Comparison of ENCODE assay signal across 13 cellular contexts in the genomic region with DNA sequence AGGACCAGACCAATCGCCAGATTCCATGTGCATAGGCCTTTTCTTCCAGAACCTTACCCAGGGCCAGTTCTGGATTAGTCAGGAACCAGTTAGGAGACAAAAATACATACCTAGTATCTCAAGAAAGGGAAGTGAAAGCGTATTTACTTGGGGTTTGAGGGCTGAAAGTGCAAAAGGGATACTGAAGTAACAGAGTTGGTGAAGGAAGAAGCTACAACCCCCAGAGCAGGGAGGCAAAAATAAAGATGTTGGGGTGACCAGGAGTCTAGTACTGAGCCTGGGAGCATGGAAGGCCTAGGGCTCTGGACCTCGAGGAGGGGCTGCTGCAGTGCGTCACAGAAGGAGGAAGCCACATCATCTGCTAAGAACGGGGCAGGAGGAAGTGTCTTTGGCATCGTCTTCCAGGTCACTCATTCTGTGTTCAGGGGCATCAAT. TPM values are rescaled to one million over a fixed set of nuclear protein-coding genes. Genes with fewer than 3 reads are reported as not detected.
DNase-seq lines count a peak whose midpoint lies in the region; ATAC-seq, FAIRE-seq and TF ChIP-seq lines count a peak whose summit lies in the region.
"Had no signal": no experiment of that assay in that cellular context is flagged by ENCODE, and none has a peak within 500 bp of the region (broad histone marks: within the 10 kb centered on the region; RNA-seq: fewer than 3 reads in every experiment).

No MANE protein-coding gene starts in this region.

- no peaks in the 10 kb centered on the region for H3K79me2 ChIP-seq in K562 (ENCODE audit: control insufficient read depth, insufficient read depth, low read length)

- no peak for FAIRE-seq in K562 (lab: Jason Lieb, UNC)

- TF ChIP-seq CTCF in HL-60 (IDR thresholded peaks at IDR 0.05; ENCODE audit: insufficient read depth, low read length) (no peak), K562 (IDR thresholded peaks at IDR 0.05 in 2 of 3, conservative IDR thresholded peaks at IDR 0.05 in 1 of 3; ENCODE audit: insufficient read depth in 2 of 3, low read depth in 1 of 3, low read length in 3 of 3) (no peak), suprapubic skin (IDR thresholded peaks at IDR 0.05) (no peak)

- in situ Hi-C loops in K562 (cut with MboI) = loop anchor here (5.0 kb wide), 1 partner anchor 58 kb away; no protein-coding TSS in a partner anchor

- H3K4me3 ChIP-seq in HL-60 (replicated peaks; ENCODE audit: insufficient read depth, low read length) (no peak overlapping the region), K562 (no peak overlapping the region), suprapubic skin (no peak overlapping the region)
- H3K4me3 ChIP-seq: ascending aorta, esophagus squamous epithelium had no signal

- TF ChIP-seq POLR2A in K562 (conservative IDR thresholded peaks at IDR 0.05) = no peak
- TF ChIP-seq POLR2A in suprapubic skin (IDR thresholded peaks at IDR 0.05) = no peak

- no peaks in the 10 kb centered on the region for H3K9me3 ChIP-seq in K562 (replicated peaks; ENCODE audit: control insufficient read depth, insufficient read depth, low read depth, low read length)
- H3K9me3 ChIP-seq in suprapubic skin = no peaks in the 10 kb centered on the region
- H3K9me3 ChIP-seq: ascending aorta, esophagus squamous epithelium had no signal

- no peak for TF ChIP-seq RAD21 in K562 (CRISPR knock-in tag; conservative IDR thresholded peaks at IDR 0.05 in 1 of 2, IDR thresholded peaks at IDR 0.05 in 1 of 2)

- CTCF ChIA-PET in K562 (lab: Yijun Ruan, JAX; ENCODE audit: low intra/inter-chr PET ratio) = no interaction called here

- H3K4me1 ChIP-seq in K562 (replicated peaks in 1 of 2; ENCODE audit: control insufficient read depth in 2 of 2, insufficient read depth in 2 of 2, low read length in 2 of 2) = no peaks in the 10 kb centered on the region
- no peaks in the 10 kb centered on the region for H3K4me1 ChIP-seq in suprapubic skin
- H3K4me1 ChIP-seq: ascending aorta, esophagus squamous epithelium had no signal

- peak; percentile 30 for DNase-seq in GDM1 (lab: John Stamatoyannopoulos, UW)
- DNase-seq in HL-60 (ENCODE audit: low read depth in 1 of 2, low spot score in 1 of 2) = peak; percentile 25 to 30
- no peak for DNase-seq in K562 (ENCODE audit: extremely low read depth in 1 of 4, low spot score in 3 of 4)
- DNase-seq in suprapubic skin (ENCODE audit: low spot score in 2 of 2) = no peak
- no peak for DNase-seq in midbrain (lab: John Stamatoyannopoulos, UW)
- DNase-seq in OCI-M2 (lab: John Stamatoyannopoulos, UW; ENCODE audit: unreplicated experiment) = no peak
- no peak for DNase-seq in activated CD4-positive, alpha-beta T cell treated with anti-CD3 and anti-CD28 coated beads for 4 hours
- DNase-seq: esophagus squamous epithelium, kidney glomerular epithelial cell, NCI-H2171 treated with DMSO at 0.1 percent for 48 hours had no signal

- POLR2A ChIA-PET in K562 (lab: Yijun Ruan, JAX) = no interaction called here

- 38% methylated on average over 6 of the region's 6 CpGs for WGBS in K562 (ENCODE audit: insufficient coverage, low coverage, missing lambda C conversion rate)
- whole genome bisulfite sequencing in suprapubic skin = 69% methylated on average over 6 of the region's 6 CpGs

- H2AFZ ChIP-seq in K562 (ENCODE audit: low read depth, low read length) = no peak overlapping the region

- ATAC-seq in GM19452 (IDR thresholded peaks at IDR 0.05; ENCODE audit: unreplicated experiment) (peak; percentile 70), K562 (no peak)

- H3K27me3 ChIP-seq in HL-60 (ENCODE audit: insufficient read depth, poor library complexity, severe bottlenecking) (no peaks in the 10 kb centered on the region), K562 (ENCODE audit: control insufficient read depth in 2 of 2, insufficient read depth in 2 of 2, low read length in 2 of 2) (peaks cover 1 to 8% of the 10 kb centered on the region in 2 experiments; a peak in 2 of 5 replicates), suprapubic skin (no peaks in the 10 kb centered on the region)
- H3K27me3 ChIP-seq: ascending aorta, esophagus squamous epithelium had no signal

- intact Hi-C loops in K562 (cut with micrococcal nuclease) = no loop called here

- no peak for TF ChIP-seq EP300 in K562 (IDR thresholded peaks at IDR 0.05; ENCODE audit: low read length)
- no peak for TF ChIP-seq EP300 in suprapubic skin (IDR thresholded peaks at IDR 0.05)

- H3K27ac ChIP-seq in HL-60 (replicated peaks) (no peak overlapping the region), K562 (ENCODE audit: extremely low read depth, low read depth, low read length) (no peak overlapping the region), suprapubic skin (no peak overlapping the region)
- H3K27ac ChIP-seq: ascending aorta, esophagus squamous epithelium had no signal

- no TSS peak for BruUV-seq in K562 (replicated peaks; lab: Mats Ljungman, UMichigan)

- H4K20me1 ChIP-seq in K562 (replicated peaks; ENCODE audit: control insufficient read depth, insufficient read depth, low read length) = no peaks in the 10 kb centered on the region

- H3K9me1 ChIP-seq in K562 (ENCODE audit: control insufficient read depth, insufficient read depth, low read length) = no peaks in the 10 kb centered on the region

- no peak overlapping the region for H3K4me2 ChIP-seq in K562 (ENCODE audit: insufficient read depth, low read length)

- H3K36me3 ChIP-seq in K562 (ENCODE audit: control insufficient read depth, insufficient read depth, low read length) = no peaks in the 10 kb centered on the region
- H3K36me3 ChIP-seq in suprapubic skin = no peaks in the 10 kb centered on the region
- H3K36me3 ChIP-seq: ascending aorta, esophagus squamous epithelium had no signal

- no peak overlapping the region for H3K9ac ChIP-seq in K562 (ENCODE audit: insufficient read depth in 1 of 2, low read depth in 2 of 2, low read length in 2 of 2)

RNA-seq across cellular contexts. Expression of gene TKTL1, which starts 38.3 kb away (rescaled TPM):
- not detected in 2 replicates for total RNA-seq in K562 (2011; cell fraction: chromatin; rRNA removed; ENCODE audit: low replicate concordance)
- total RNA-seq in K562 (2011; cell fraction: nucleolus; rRNA removed) = not detected in 2 replicates
- 0.66 TPM in 1 of 2 replicates, not detected in the other for total RNA-seq in K562 (2011; cell fraction: nucleoplasm; rRNA removed)
- 0.54 and 0.61 TPM in 2 replicates for total RNA-seq in K562 (2014; rRNA removed)
- total RNA-seq in K562 (2014; rRNA removed; fragmentation: Illumina TruSeq; extraction: Trizol) = 0.29 and 0.44 TPM in 2 replicates
- total RNA-seq in K562 (2015; rRNA removed; fragmentation: Illumina TruSeq; extraction: Trizol) = 0.19 and 0.29 TPM in 2 replicates
- 0.35 and 0.51 TPM in 2 replicates for total RNA-seq in K562 (2021)
- polyA plus RNA-seq in K562 (2011; rRNA removed) = 0.18 and 0.64 TPM in 2 replicates
- polyA plus RNA-seq in K562 (2011; cell fraction: cytosol; rRNA removed) = 0.37 and 0.66 TPM in 2 replicates
- 0.10 and 0.21 TPM in 2 replicates for polyA plus RNA-seq in K562 (2011; cell fraction: nucleus; rRNA removed)
- 0.52 and 2.2 TPM in 2 replicates for polyA plus RNA-seq in K562 (2012)
- polyA plus RNA-seq in K562 (2014; fragmentation: Illumina TruSeq; extraction: Trizol) = 0.51 and 0.71 TPM in 2 replicates
- under 1 TPM; 0.18 to 0.71 TPM for polyA plus RNA-seq in K562 (2014; fragmentation: Nextera tagmentation; extraction: Ambion mirVana)
- 0.38 and 0.62 TPM in 2 replicates for polyA plus RNA-seq in K562 (2014; rRNA removed)
- polyA minus RNA-seq in K562 (2011; rRNA and poly(A)+ RNA removed) = 0.14 and 0.45 TPM in 2 replicates
- polyA minus RNA-seq in K562 (2011; cell fraction: cytosol; rRNA and poly(A)+ RNA removed) = not detected in 2 replicates
- 0.67 TPM in 1 of 2 replicates, not detected in the other for polyA minus RNA-seq in K562 (2011; cell fraction: nucleus; rRNA and poly(A)+ RNA removed)
- under 1 TPM in 3 of 4 donors, not detected in 1; 0.24 to 0.51 (median 0.34) TPM for total RNA-seq in suprapubic skin
- total RNA-seq: ascending aorta, esophagus squamous epithelium, renal cortical epithelial cell had no signal

RNA-seq across cellular contexts. Expression of gene TEX28, which starts 38.9 kb away (rescaled TPM):
- total RNA-seq in K562 (2011; cell fraction: chromatin; rRNA removed; ENCODE audit: low replicate concordance) = not detected in 2 replicates
- total RNA-seq in K562 (2011; cell fraction: nucleolus; rRNA removed) = not detected in 2 replicates
- not detected in 2 replicates for total RNA-seq in K562 (2011; cell fraction: nucleoplasm; rRNA removed)
- total RNA-seq in K562 (2014; rRNA removed) = 0.08 TPM in 1 of 2 replicates, not detected in the other
- total RNA-seq in K562 (2014; rRNA removed; fragmentation: Illumina TruSeq; extraction: Trizol) = not detected in 2 replicates
- total RNA-seq in K562 (2015; rRNA removed; fragmentation: Illumina TruSeq; extraction: Trizol) = not detected in 2 replicates
- total RNA-seq in K562 (2021) = not detected in 2 replicates
- polyA plus RNA-seq in K562 (2011; rRNA removed) = not detected in 2 replicates
- not detected in 2 replicates for polyA plus RNA-seq in K562 (2011; cell fraction: cytosol; rRNA removed)
- not detected in 2 replicates for polyA plus RNA-seq in K562 (2011; cell fraction: nucleus; rRNA removed)
- polyA plus RNA-seq in K562 (2012) = not detected in 2 replicates
- not detected in 2 replicates for polyA plus RNA-seq in K562 (2014; fragmentation: Illumina TruSeq; extraction: Trizol)
- polyA plus RNA-seq in K562 (2014; fragmentation: Nextera tagmentation; extraction: Ambion mirVana) = not detected
- polyA plus RNA-seq in K562 (2014; rRNA removed) = not detected in 2 replicates
- not detected in 2 replicates for polyA minus RNA-seq in K562 (2011; rRNA and poly(A)+ RNA removed)
- not detected in 2 replicates for polyA minus RNA-seq in K562 (2011; cell fraction: cytosol; rRNA and poly(A)+ RNA removed)
- not detected in 2 replicates for polyA minus RNA-seq in K562 (2011; cell fraction: nucleus; rRNA and poly(A)+ RNA removed)
- total RNA-seq in suprapubic skin = 1 to 10 TPM in 1 of 4 donors, not detected in 3; 3.3 TPM
- total RNA-seq: ascending aorta, esophagus squamous epithelium, renal cortical epithelial cell had no signal

RNA-seq across cellular contexts. Expression of gene FLNA, which starts 40.6 kb away (rescaled TPM):
- 432 and 1,364 TPM in 2 replicates for total RNA-seq in K562 (2011; cell fraction: chromatin; rRNA removed; ENCODE audit: low replicate concordance)
- total RNA-seq in K562 (2011; cell fraction: nucleolus; rRNA removed) = 816 and 818 TPM in 2 replicates
- total RNA-seq in K562 (2011; cell fraction: nucleoplasm; rRNA removed) = 362 and 459 TPM in 2 replicates
- total RNA-seq in K562 (2014; rRNA removed) (554 and 803 TPM in 2 replicates), K562 (2014; rRNA removed; fragmentation: Illumina TruSeq; extraction: Trizol) (72.2 and 110 TPM in 2 replicates), K562 (2015; rRNA removed; fragmentation: Illumina TruSeq; extraction: Trizol) (135 and 162 TPM in 2 replicates), K562 (2021) (672 and 735 TPM in 2 replicates), suprapubic skin (100 to 1,000 TPM; 374 to 402 (median 386) TPM)
- polyA plus RNA-seq in K562 (2011; rRNA removed) (86.6 and 165 TPM in 2 replicates), K562 (2014; fragmentation: Illumina TruSeq; extraction: Trizol) (329 and 438 TPM in 2 replicates), K562 (2014; fragmentation: Nextera tagmentation; extraction: Ambion mirVana) (1 to 10 TPM; 6.2 to 6.8 TPM), K562 (2014; rRNA removed) (226 and 245 TPM in 2 replicates)
- 122 and 183 TPM in 2 replicates for polyA plus RNA-seq in K562 (2011; cell fraction: cytosol; rRNA removed)
- 624 and 751 TPM in 2 replicates for polyA plus RNA-seq in K562 (2011; cell fraction: nucleus; rRNA removed)
- 392 and 593 TPM in 2 replicates for polyA plus RNA-seq in K562 (2012)
- polyA minus RNA-seq in K562 (2011; rRNA and poly(A)+ RNA removed) = 249 and 291 TPM in 2 replicates
- polyA minus RNA-seq in K562 (2011; cell fraction: cytosol; rRNA and poly(A)+ RNA removed) = 522 and 767 TPM in 2 replicates
- 248 and 324 TPM in 2 replicates for polyA minus RNA-seq in K562 (2011; cell fraction: nucleus; rRNA and poly(A)+ RNA removed)

RNA-seq across cellular contexts. Expression of gene EMD, which starts 45.2 kb away (rescaled TPM):
- total RNA-seq in K562 (2011; cell fraction: chromatin; rRNA removed; ENCODE audit: low replicate concordance) = 41.8 and 93.2 TPM in 2 replicates
- 88.9 and 97.4 TPM in 2 replicates for total RNA-seq in K562 (2011; cell fraction: nucleolus; rRNA removed)
- 70.5 and 73.6 TPM in 2 replicates for total RNA-seq in K562 (2011; cell fraction: nucleoplasm; rRNA removed)
- total RNA-seq in K562 (2014; rRNA removed) = 32.9 and 36.2 TPM in 2 replicates
- 37.5 and 38.3 TPM in 2 replicates for total RNA-seq in K562 (2014; rRNA removed; fragmentation: Illumina TruSeq; extraction: Trizol)
- 61.9 and 67.8 TPM in 2 replicates for total RNA-seq in K562 (2015; rRNA removed; fragmentation: Illumina TruSeq; extraction: Trizol)
- 124 and 135 TPM in 2 replicates for total RNA-seq in K562 (2021)
- 77.4 and 81.2 TPM in 2 replicates for polyA plus RNA-seq in K562 (2011; rRNA removed)
- 100.0 and 121 TPM in 2 replicates for polyA plus RNA-seq in K562 (2011; cell fraction: cytosol; rRNA removed)
- 238 and 242 TPM in 2 replicates for polyA plus RNA-seq in K562 (2011; cell fraction: nucleus; rRNA removed)
- 125 and 134 TPM in 2 replicates for polyA plus RNA-seq in K562 (2012)
- 177 and 206 TPM in 2 replicates for polyA plus RNA-seq in K562 (2014; fragmentation: Illumina TruSeq; extraction: Trizol)
- 1 to 10 TPM; 2.3 to 3.1 TPM for polyA plus RNA-seq in K562 (2014; fragmentation: Nextera tagmentation; extraction: Ambion mirVana)
- 86.7 and 110 TPM in 2 replicates for polyA plus RNA-seq in K562 (2014; rRNA removed)
- polyA minus RNA-seq in K562 (2011; rRNA and poly(A)+ RNA removed) = 24.0 and 43.3 TPM in 2 replicates
- polyA minus RNA-seq in K562 (2011; cell fraction: cytosol; rRNA and poly(A)+ RNA removed) = 51.3 and 57.9 TPM in 2 replicates
- 28.5 and 40.8 TPM in 2 replicates for polyA minus RNA-seq in K562 (2011; cell fraction: nucleus; rRNA and poly(A)+ RNA removed)
- 10 to 100 TPM; 34.4 to 57.0 (median 53.0) TPM for total RNA-seq in suprapubic skin

Comparison
In these comparisons a context has a peak if more than half of its experiments do, and no peak if none do; other contexts are left out.
1. DNase-seq: peak in GDM1 (single experiment) and HL-60 (2 of 2); none in K562 (0 of 4), suprapubic skin (0 of 2), midbrain (single experiment), OCI-M2 (single experiment) and activated CD4-positive, alpha-beta T cell treated with anti-CD3 and anti-CD28 coated beads for 4 hours (0 of 2).